ENCODE assay signal across 21 cellular contexts in genomic region chr10:82924711-82925110, GRCh38.
"Had no signal": no experiment of that assay in that cellular context is flagged by ENCODE, and none has a peak within 500 bp of the region (broad histone marks: within the 10 kb centered on the region; RNA-seq: fewer than 3 reads in every experiment).

No MANE protein-coding gene starts in this region.

- H3K9ac ChIP-seq: neural progenitor cell had no signal

- H3K27ac ChIP-seq: epithelial cell of prostate, esophagus muscularis mucosa, foreskin keratinocyte, left ventricle myocardium inferior, lower lobe of right lung, neural progenitor cell, pancreas, spleen had no signal

- DNase-seq: cortex of kidney; effector memory CD8-positive, alpha-beta T cell; foreskin keratinocyte; immature natural killer cell; left cardiac atrium; left ventricle myocardium inferior; lower lobe of right lung; midbrain; nucleus accumbens; pancreas; right cardiac atrium; spleen; stimulated activated CD4-positive, alpha-beta T cell treated with anti-CD3 and anti-CD28 coated beads, Interleukin-15, amount 100 ng/mL, for 24 hours; stimulated activated CD4-positive, alpha-beta T cell treated with anti-CD3 and anti-CD28 coated beads, Interleukin-1b, Interleukin-23, amount 100 ng/mL, for 48 hours; stimulated activated CD4-positive, alpha-beta T cell treated with anti-CD3 and anti-CD28 coated beads, Interleukin-4, amount 100 ng/mL, for 4 hours; stimulated activated naive B cell treated with anti-CD40 and anti-IgM and Interleukin-4, amounts not matched to agents 10 μg/mL and 1 μg/mL and 100 μg/mL, for 72 hours; stimulated activated naive CD8-positive, alpha-beta T cell treated with anti-CD3 and anti-CD28 coated beads, Interleukin-15, amount 100 ng/mL, for 72 hours had no signal

- H3K4me1 ChIP-seq: foreskin keratinocyte, left ventricle myocardium inferior, lower lobe of right lung, neural progenitor cell, pancreas, spleen had no signal

- H3K36me3 ChIP-seq: esophagus muscularis mucosa, left ventricle myocardium inferior, lower lobe of right lung, neural progenitor cell, pancreas, spleen had no signal

- H3K4me3 ChIP-seq: esophagus muscularis mucosa, left ventricle myocardium inferior, lower lobe of right lung, neural progenitor cell, pancreas, spleen had no signal

- H2AFZ ChIP-seq: neural progenitor cell had no signal

- H3K4me2 ChIP-seq: neural progenitor cell had no signal

- ATAC-seq: effector memory CD8-positive, alpha-beta T cell; left cardiac atrium; lower lobe of right lung; natural killer cell treated with Interleukin-12 subunit alpha and Interleukin-12 subunit beta and Interleukin-15 and Interleukin-18, amount 100 ng/mL, for 72 hours; pancreas; right cardiac atrium; stimulated activated naive B cell treated with anti-CD40 and anti-IgM and Interleukin-4, amounts not matched to agents 10 μg/mL and 1 μg/mL and 100 μg/mL, for 72 hours; stimulated activated naive CD8-positive, alpha-beta T cell treated with anti-CD3 and anti-CD28 coated beads, Interleukin-15, amount 100 ng/mL, for 72 hours had no signal

- H3K27me3 ChIP-seq: foreskin keratinocyte, neural progenitor cell, pancreas, spleen had no signal

- H3K9me3 ChIP-seq: lower lobe of right lung, pancreas had no signal
